In the genomic region with DNA sequence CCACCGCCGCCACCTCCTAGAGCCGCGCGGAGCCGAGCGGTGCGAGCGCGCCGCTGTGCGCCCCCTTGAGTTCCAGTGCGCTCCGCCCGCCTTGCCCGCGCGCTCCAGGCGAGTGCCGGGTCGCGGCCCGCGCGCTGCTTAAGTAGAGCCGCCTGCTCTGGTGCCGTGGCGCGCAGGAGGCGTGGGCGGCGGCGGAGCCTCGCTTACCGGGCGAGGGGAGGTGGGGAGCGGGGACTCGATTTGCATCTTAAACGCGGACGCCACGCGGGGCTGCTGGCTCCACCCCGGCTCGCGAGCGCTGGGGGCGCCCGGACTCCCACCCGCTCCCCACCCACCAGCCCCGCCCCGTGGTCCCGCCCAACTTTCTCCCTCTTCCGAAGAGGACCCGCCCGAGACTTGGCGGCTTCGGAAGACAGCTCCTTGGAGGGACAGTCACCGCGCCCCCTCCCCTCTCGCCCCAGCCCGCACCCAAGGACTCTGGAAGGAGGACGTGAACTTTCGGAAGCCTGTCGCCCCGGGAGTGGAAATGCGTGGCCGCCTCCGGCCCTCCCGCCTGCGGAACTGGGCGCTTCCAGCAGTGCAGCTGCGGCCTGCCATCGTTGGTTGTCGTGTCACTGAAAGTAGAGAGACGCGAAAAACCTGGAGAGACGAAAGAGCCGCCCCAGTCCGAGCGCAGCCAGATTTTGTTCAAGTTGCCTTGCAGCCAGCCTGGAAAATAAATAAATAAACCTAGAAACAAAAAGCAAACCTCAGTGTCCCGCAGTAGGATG, we compare ENCODE assay signal across 1 cellular context.
A peak's percentile ranks its signal among the peaks of the same experiment; 100 is the strongest.
TF ChIP-seq lines count a peak whose summit lies in the region.

TSS of gene KCTD12 (minus strand) at position 114 of the 770 bp plus-strand sequence. CDS start 257 bp downstream, outside the sequence.

TF ChIP-seq in IMR-90, 13 proteins besides CTCF, POLR2A, EP300 and RAD21:
- TF ChIP-seq MAZ (IDR thresholded peaks at IDR 0.05; ENCODE audit: borderline replicate concordance, low read depth, low read length), result peak; percentile 50; the same call in 1 of the 2 replicates
- no peak for TF ChIP-seq FOS (IDR thresholded peaks at IDR 0.05; ENCODE audit: low read depth, low read length)
